In the genomic region with DNA sequence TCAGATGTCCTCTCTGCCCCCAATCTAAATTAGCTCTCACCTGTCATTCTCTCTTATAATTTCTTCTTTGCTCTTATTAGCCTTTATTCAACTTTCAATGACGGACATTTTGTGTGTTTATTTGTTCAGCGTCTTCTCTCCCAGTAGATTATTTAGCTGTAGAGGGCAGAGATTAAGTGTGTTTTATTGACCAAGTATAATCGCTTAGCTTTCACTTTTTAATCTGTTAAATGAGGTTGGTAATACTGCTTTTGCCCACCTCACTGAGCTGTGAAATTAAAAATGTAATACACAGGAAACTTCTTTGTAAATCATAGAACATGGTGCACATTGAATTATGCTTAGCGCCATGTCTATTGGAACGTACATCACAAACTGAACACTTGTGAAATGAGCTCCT, we compare ENCODE assay signal across 1 cellular context.
A peak's percentile ranks its signal among the peaks of the same experiment; 100 is the strongest.
TF ChIP-seq lines count a peak whose summit lies in the region.

No MANE protein-coding gene starts in this region.

TF ChIP-seq in K562, 482 proteins besides CTCF, POLR2A, EP300 and RAD21:
- TF ChIP-seq MTA1 (IDR thresholded peaks at IDR 0.05; ENCODE audit: borderline replicate concordance): no peak
- TF ChIP-seq ZNF316 (IDR thresholded peaks at IDR 0.05): peak; percentile 43; the same call in 1 of the 2 replicates
